In the genomic region with DNA sequence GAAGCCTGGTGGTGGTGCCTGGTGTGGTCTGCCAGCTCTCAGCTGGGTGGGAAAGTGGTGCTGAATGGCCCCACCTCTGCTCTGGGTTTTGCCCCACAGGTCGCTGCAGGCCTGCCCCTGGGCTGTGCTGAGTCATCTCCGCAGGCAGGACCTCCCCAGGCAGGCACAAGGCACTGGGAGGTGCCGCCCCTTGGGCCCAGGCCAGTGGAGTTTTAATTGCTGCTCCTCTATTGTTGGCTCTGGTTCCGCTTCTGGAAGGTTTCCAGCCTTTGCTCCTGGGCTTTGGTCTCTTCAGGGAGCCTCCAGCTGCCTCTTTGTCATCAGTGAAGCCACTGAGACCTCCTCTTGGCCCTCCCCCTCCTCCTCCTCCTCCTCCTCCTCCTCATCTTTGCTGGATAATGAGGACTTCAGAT, we compare ENCODE assay signal across 9 cellular contexts.
A peak's percentile ranks its signal among the peaks of the same experiment; 100 is the strongest.
DNase-seq lines count a peak whose midpoint lies in the region; ATAC-seq and TF ChIP-seq lines count a peak whose summit lies in the region.
"Had no signal": no experiment of that assay in that cellular context is flagged by ENCODE, and none has a peak within 500 bp of the region (broad histone marks: within the 10 kb centered on the region; RNA-seq: fewer than 3 reads in every experiment).

No MANE protein-coding gene starts in this region.

- H3K4me1 Mint-ChIP-seq in stimulated activated naive B cell treated with anti-CD40 and anti-IgM and Interleukin-4, amounts not matched to agents 10 μg/mL and 1 μg/mL and 100 μg/mL, for 72 hours, result peaks cover 3 to 9% of the 10 kb centered on the region in 2 donors
- H3K4me1 Mint-ChIP-seq: activated naive CD8-positive, alpha-beta T cell treated with anti-CD3 and anti-CD28 coated beads, Interleukin-2, amount 10 ng/mL, durations not matched to agents 7 days and 5 days had no signal

- CTCF ChIA-PET in PC-9 (lab: Charles Lee), result no interaction called here

- peak overlapping the region; percentile 59 for H3K27ac ChIP-seq in PC-9
- no peak overlapping the region for H3K27ac ChIP-seq in effector memory CD4-positive, alpha-beta T cell (ENCODE audit: insufficient read depth, low read length, poor library complexity, severe bottlenecking)

- H3K27me3 ChIP-seq in PC-9 (ENCODE audit: insufficient read depth, low read depth), result no peaks in the 10 kb centered on the region
- no peaks in the 10 kb centered on the region for H3K27me3 ChIP-seq in effector memory CD4-positive, alpha-beta T cell (replicated peaks; ENCODE audit: control insufficient read depth, insufficient read depth, low read length, poor library complexity, severe bottlenecking)

- no peak for TF ChIP-seq CTCF in PC-9 (conservative IDR thresholded peaks at IDR 0.05)

- ATAC-seq in HG03064 (IDR thresholded peaks at IDR 0.05; ENCODE audit: low read depth, unreplicated experiment), result peak; percentile 65
- peak; percentile 73 to 87 for ATAC-seq in stimulated activated naive B cell treated with anti-CD40 and anti-IgM and Interleukin-4, amounts not matched to agents 10 μg/mL and 1 μg/mL and 100 μg/mL, for 72 hours (replicated peaks)

- peak overlapping the region; percentile 12; the same call in 1 of the 2 replicates for H3K4me3 ChIP-seq in PC-9
- no peak overlapping the region for H3K4me3 ChIP-seq in effector memory CD4-positive, alpha-beta T cell (ENCODE audit: insufficient read depth, low read depth, low read length, poor library complexity, severe bottlenecking)

- H2AFZ ChIP-seq in PC-9, result no peak overlapping the region

- peaks cover 36% of the 10 kb centered on the region for H3K4me1 ChIP-seq in PC-9 (replicated peaks; ENCODE audit: insufficient read depth)
- H3K4me1 ChIP-seq in effector memory CD4-positive, alpha-beta T cell (ENCODE audit: control insufficient read depth, insufficient read depth, low read length, poor library complexity, severe bottlenecking), result no peaks in the 10 kb centered on the region

- H4K20me1 ChIP-seq in PC-9 (ENCODE audit: insufficient read depth), result no peaks in the 10 kb centered on the region

- peaks cover 9 to 12% of the 10 kb centered on the region in 2 donors for H3K9me3 Mint-ChIP-seq in stimulated activated naive B cell treated with anti-CD40 and anti-IgM and Interleukin-4, amounts not matched to agents 10 μg/mL and 1 μg/mL and 100 μg/mL, for 72 hours

- peak overlapping the region; percentile 57 for H3K4me2 ChIP-seq in PC-9

- H3K79me2 ChIP-seq in PC-9 (ENCODE audit: low read depth), result no peaks in the 10 kb centered on the region

- no TSS peak for BruUV-seq in PC-9 (replicated peaks; lab: Mats Ljungman, UMichigan)

- POLR2A ChIA-PET in PC-9 (lab: Charles Lee; ENCODE audit: unreplicated experiment), result interaction anchor here (0.6 to 0.7 kb wide), 3 partner anchors 388 to 980 kb away, joined by 3 to 8 read pairs (median 6); no protein-coding TSS in a partner anchor

- intact Hi-C loops in PC-9 (cut with micrococcal nuclease; ENCODE audit: unreplicated experiment), result loop anchor here (1.0 to 10.0 kb wide), 7 partner anchors 9 to 299 kb away; no protein-coding TSS in a partner anchor

- no peak overlapping the region for H3K4me3 Mint-ChIP-seq in stimulated activated naive B cell treated with anti-CD40 and anti-IgM and Interleukin-4, amounts not matched to agents 10 μg/mL and 1 μg/mL and 100 μg/mL, for 72 hours
- H3K4me3 Mint-ChIP-seq: activated naive CD8-positive, alpha-beta T cell treated with anti-CD3 and anti-CD28 coated beads, Interleukin-2, amount 10 ng/mL, durations not matched to agents 7 days and 5 days had no signal

- DNase-seq in D341Med (ENCODE audit: low spot score) (peak; percentile 58), PC-9 (peak; percentile 95 to 99), fibroblast of the conjunctiva (ENCODE audit: low read depth) (peak; percentile 20), NCI-H1048 (lab: John Stamatoyannopoulos, UW) (no peak), RKO (ENCODE audit: low spot score) (no peak)
- DNase-seq in stimulated activated naive B cell treated with anti-CD40 and anti-IgM and Interleukin-4, amounts not matched to agents 10 μg/mL and 1 μg/mL and 100 μg/mL, for 72 hours, result no peak
- DNase-seq in effector memory CD4-positive, alpha-beta T cell, result no peak
- DNase-seq: activated naive CD8-positive, alpha-beta T cell treated with anti-CD3 and anti-CD28 coated beads, Interleukin-2, amount 10 ng/mL, durations not matched to agents 7 days and 5 days had no signal

- H3K36me3 ChIP-seq in PC-9 (ENCODE audit: low read depth), result no peaks in the 10 kb centered on the region
- no peaks in the 10 kb centered on the region for H3K36me3 ChIP-seq in effector memory CD4-positive, alpha-beta T cell (ENCODE audit: control insufficient read depth, insufficient read depth, low read length)

- H3K9me3 ChIP-seq in PC-9 (ENCODE audit: insufficient read depth, low read depth), result no peaks in the 10 kb centered on the region
- no peaks in the 10 kb centered on the region for H3K9me3 ChIP-seq in effector memory CD4-positive, alpha-beta T cell (ENCODE audit: control insufficient read depth, low read length)

- no peaks in the 10 kb centered on the region for H3K9me2 ChIP-seq in PC-9 (ENCODE audit: insufficient read depth)

- peaks cover 6% of the 10 kb centered on the region; the same call in 1 of the 2 replicates for H3F3A ChIP-seq in PC-9 (ENCODE audit: insufficient read depth, low read depth)

- peaks cover 3 to 5% of the 10 kb centered on the region in 2 donors for H3K36me3 Mint-ChIP-seq in stimulated activated naive B cell treated with anti-CD40 and anti-IgM and Interleukin-4, amounts not matched to agents 10 μg/mL and 1 μg/mL and 100 μg/mL, for 72 hours
- H3K36me3 Mint-ChIP-seq: activated naive CD8-positive, alpha-beta T cell treated with anti-CD3 and anti-CD28 coated beads, Interleukin-2, amount 10 ng/mL, durations not matched to agents 7 days and 5 days had no signal

- H3K27ac Mint-ChIP-seq in stimulated activated naive B cell treated with anti-CD40 and anti-IgM and Interleukin-4, amounts not matched to agents 10 μg/mL and 1 μg/mL and 100 μg/mL, for 72 hours, result no peak overlapping the region
- H3K27ac Mint-ChIP-seq: activated naive CD8-positive, alpha-beta T cell treated with anti-CD3 and anti-CD28 coated beads, Interleukin-2, amount 10 ng/mL, durations not matched to agents 7 days and 5 days had no signal

- peaks cover 0 to 5% of the 10 kb centered on the region in 2 donors for H3K27me3 Mint-ChIP-seq in stimulated activated naive B cell treated with anti-CD40 and anti-IgM and Interleukin-4, amounts not matched to agents 10 μg/mL and 1 μg/mL and 100 μg/mL, for 72 hours
- H3K27me3 Mint-ChIP-seq: activated naive CD8-positive, alpha-beta T cell treated with anti-CD3 and anti-CD28 coated beads, Interleukin-2, amount 10 ng/mL, durations not matched to agents 7 days and 5 days had no signal

Comparison
In these comparisons a context has a peak if more than half of its experiments do, and no peak if none do; other contexts are left out.
1. DNase-seq: peak in D341Med (single experiment), PC-9 (2 of 2) and fibroblast of the conjunctiva (single experiment); none in stimulated activated naive B cell treated with anti-CD40 and anti-IgM and Interleukin-4, amounts not matched to agents 10 μg/mL and 1 μg/mL and 100 μg/mL, for 72 hours (single experiment), NCI-H1048 (single experiment), RKO (single experiment) and effector memory CD4-positive, alpha-beta T cell (0 of 3).